In the genomic region with DNA sequence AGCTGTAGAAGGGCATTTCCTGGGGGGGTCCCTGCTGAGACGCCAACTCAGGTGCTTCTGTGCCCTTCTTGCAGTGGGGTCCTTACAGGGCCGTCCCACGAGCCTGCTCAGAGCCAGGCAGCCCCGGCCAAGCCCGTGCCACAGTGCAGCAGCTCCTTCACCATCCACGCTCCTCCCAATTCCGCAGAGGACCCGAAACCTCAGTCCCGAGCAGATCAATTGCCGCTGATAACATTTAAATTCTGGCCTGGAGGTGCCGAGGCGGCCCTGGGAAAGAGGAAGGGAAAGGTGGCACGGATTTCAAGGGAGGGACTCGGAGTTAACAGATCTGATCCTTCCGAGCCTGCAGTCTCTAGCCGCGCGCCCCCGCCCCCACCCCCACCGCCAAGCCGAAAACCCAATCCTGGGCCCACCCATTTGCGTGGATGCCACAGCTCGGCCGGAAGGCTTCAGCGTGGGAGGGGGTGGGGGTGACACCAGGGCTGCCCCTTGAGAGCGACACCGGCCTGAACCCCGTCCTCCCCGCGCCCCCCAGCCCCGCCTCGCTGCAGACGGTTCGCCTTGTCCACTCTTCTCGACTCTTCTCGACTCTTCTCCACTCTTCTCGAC, we compare ENCODE assay signal across 8 cellular contexts. TPM values are rescaled to one million over a fixed set of nuclear protein-coding genes. Genes with fewer than 3 reads are reported as not detected.
DNase-seq lines count a peak whose midpoint lies in the region; ATAC-seq and TF ChIP-seq lines count a peak whose summit lies in the region.

No MANE protein-coding gene starts in this region.

- no peaks in the 10 kb centered on the region for H3K9me3 ChIP-seq in CD4-positive, alpha-beta memory T cell (ENCODE audit: control insufficient read depth in 1 of 2, low read length in 2 of 2)
- H3K9me3 ChIP-seq in SJSA1 (replicated peaks) = no peaks in the 10 kb centered on the region
- no peaks in the 10 kb centered on the region for H3K9me3 ChIP-seq in esophagus (ENCODE audit: control insufficient read depth in 2 of 2, insufficient read depth in 1 of 2, low read depth in 1 of 2, low read length in 1 of 2)
- H3K9me3 ChIP-seq in osteoblast (ENCODE audit: low read depth, low read length) = no peaks in the 10 kb centered on the region

- peak overlapping the region; percentile 96 for H3K4me2 ChIP-seq in osteoblast (ENCODE audit: insufficient read depth, low read length)

- no peaks in the 10 kb centered on the region for H3K9me3 Mint-ChIP-seq in CD4-positive, alpha-beta memory T cell

- CTCF ChIA-PET in CD4-positive, alpha-beta memory T cell (lab: Charles Lee; ENCODE audit: partially characterized antibody) = interaction anchor here (0.9 to 3.7 kb wide), 7 partner anchors 8 to 109 kb away, joined by 3 to 30 read pairs (median 4); no protein-coding TSS in a partner anchor

- H3K79me2 ChIP-seq in osteoblast (ENCODE audit: insufficient read depth, low read length) = no peaks in the 10 kb centered on the region

- peak overlapping the region; percentile 82 for H3K27ac ChIP-seq in CD4-positive, alpha-beta memory T cell (ENCODE audit: low read depth, low read length)
- H3K27ac ChIP-seq in SJSA1 = no peak overlapping the region
- peak overlapping the region; percentile 86 to 91 for H3K27ac ChIP-seq in esophagus (ENCODE audit: low read depth in 2 of 2, low read length in 1 of 2)
- H3K27ac ChIP-seq in osteoblast (ENCODE audit: low read depth, low read length) = no peak overlapping the region

- no peaks in the 10 kb centered on the region for H3K36me3 ChIP-seq in CD4-positive, alpha-beta memory T cell (ENCODE audit: insufficient read depth, low read length)
- H3K36me3 ChIP-seq in SJSA1 = no peaks in the 10 kb centered on the region
- no peaks in the 10 kb centered on the region for H3K36me3 ChIP-seq in esophagus (ENCODE audit: control insufficient read depth in 2 of 2, insufficient read depth in 2 of 2, low read length in 1 of 2)
- H3K36me3 ChIP-seq in osteoblast (ENCODE audit: insufficient read depth, low read length) = no peaks in the 10 kb centered on the region

- peaks cover 25 to 55% (median 39%) of the 10 kb centered on the region in 4 donors for H3K4me1 Mint-ChIP-seq in CD4-positive, alpha-beta memory T cell

- POLR2A ChIA-PET in CD4-positive, alpha-beta memory T cell (lab: Charles Lee; ENCODE audit: partially characterized antibody) = interaction anchor here (0.8 to 3.0 kb wide), 10 partner anchors 9 to 217 kb away, joined by 3 to 23 read pairs (median 6); a partner anchor contains a TSS

- intact Hi-C loops in CD4-positive, alpha-beta memory T cell (cut with micrococcal nuclease) = loop anchor here (2.0 to 5.0 kb wide), 4 partner anchors 14 to 109 kb away; a partner anchor contains a TSS

- H3K4me1 ChIP-seq in CD4-positive, alpha-beta memory T cell (ENCODE audit: insufficient read depth, low read length) = peaks cover 47% of the 10 kb centered on the region
- H3K4me1 ChIP-seq in SJSA1 (replicated peaks) (peaks cover 9% of the 10 kb centered on the region), esophagus (ENCODE audit: control insufficient read depth in 2 of 2, insufficient read depth in 2 of 2, low read length in 1 of 2) (peaks cover 16 to 35% of the 10 kb centered on the region in 2 donors), osteoblast (ENCODE audit: insufficient read depth, low read length) (peaks cover 12% of the 10 kb centered on the region)

- DNase-seq in CD4-positive, alpha-beta memory T cell = peak in 4 of 5 donors; percentile 14 to 46 (median 20)
- DNase-seq in SJSA1 (ENCODE audit: low read depth in 1 of 2, low spot score in 2 of 2) = no peak
- no peak for DNase-seq in osteoblast (ENCODE audit: insufficient read length, low spot score, missing footprints)
- DNase-seq in NCI-H1105 treated with DMSO at 0.1 percent for 48 hours (lab: John Stamatoyannopoulos, UW) = no peak
- DNase-seq in SHP77 treated with DMSO at 0.1 percent for 48 hours (lab: John Stamatoyannopoulos, UW) = no peak
- DNase-seq in NCI-H2196 (lab: John Stamatoyannopoulos, UW; ENCODE audit: unreplicated experiment) = no peak

- H3K4me3 ChIP-seq in CD4-positive, alpha-beta memory T cell (ENCODE audit: low read length in 2 of 2) = peak overlapping the region; percentile 42 to 68
- H3K4me3 ChIP-seq in SJSA1 (peak overlapping the region; percentile 40), esophagus (ENCODE audit: low read depth in 1 of 2, low read length in 2 of 2) (peak overlapping the region; percentile 60 to 68), osteoblast (ENCODE audit: insufficient read depth, low read length) (peak overlapping the region; percentile 68)

- H3K27me3 Mint-ChIP-seq in CD4-positive, alpha-beta memory T cell = no peaks in the 10 kb centered on the region

- H3K36me3 Mint-ChIP-seq in CD4-positive, alpha-beta memory T cell = peaks cover 0 to 2% of the 10 kb centered on the region in 2 donors

- no peak for ATAC-seq in HG03432 (IDR thresholded peaks at IDR 0.05; ENCODE audit: unreplicated experiment)

- H2AFZ ChIP-seq in osteoblast (ENCODE audit: low read length) = peak overlapping the region; percentile 84

- TF ChIP-seq CTCF in osteoblast (IDR thresholded peaks at IDR 0.05; ENCODE audit: extremely low read depth, low read depth, low read length) = no peak

- WGBS in esophagus, 2 donors = 12 to 13% methylated on average over 34 to 37 of the region's 37 CpGs

- no peaks in the 10 kb centered on the region for H4K20me1 ChIP-seq in osteoblast (ENCODE audit: insufficient read depth, low read length)

- H3K4me3 Mint-ChIP-seq in CD4-positive, alpha-beta memory T cell = peak overlapping the region; percentile 90 to 99 (median 92)

- peak overlapping the region; percentile 89 to 95 (median 94) for H3K27ac Mint-ChIP-seq in CD4-positive, alpha-beta memory T cell

- H3K27me3 ChIP-seq in CD4-positive, alpha-beta memory T cell (ENCODE audit: insufficient read depth, low read length) = no peaks in the 10 kb centered on the region
- no peaks in the 10 kb centered on the region for H3K27me3 ChIP-seq in SJSA1 (replicated peaks)
- H3K27me3 ChIP-seq in esophagus (ENCODE audit: control insufficient read depth in 1 of 2, insufficient read depth in 2 of 2, low read length in 2 of 2) = no peaks in the 10 kb centered on the region
- peaks cover 14% of the 10 kb centered on the region for H3K27me3 ChIP-seq in osteoblast (ENCODE audit: insufficient read depth, low read length)

RNA-seq across cellular contexts. Expression of a gene that starts 32.3 kb away (rescaled TPM):
- total RNA-seq in CD4-positive, alpha-beta memory T cell = 1 to 10 TPM; 6.8 to 8.3 TPM
- polyA plus RNA-seq in CD4-positive, alpha-beta memory T cell = 1 to 10 TPM; 6.5 to 6.6 TPM
- total RNA-seq in SJSA1 (2014; rRNA removed; shearing (Covaris generic)) = 1.7 and 2.4 TPM in 2 replicates
- 1 to 10 TPM; 2.5 to 5.5 TPM for polyA plus RNA-seq in esophagus
- total RNA-seq in osteoblast = 56.3 and 57.5 TPM in 2 replicates

Comparison
In these comparisons a context has a peak if more than half of its experiments do, and no peak if none do; other contexts are left out.
1. DNase-seq: peak in CD4-positive, alpha-beta memory T cell (4 of 5); none in SJSA1 (0 of 2), osteoblast (single experiment), NCI-H1105 treated with DMSO at 0.1 percent for 48 hours (single experiment), SHP77 treated with DMSO at 0.1 percent for 48 hours (single experiment) and NCI-H2196 (single experiment).
2. H3K27ac ChIP-seq: peak in CD4-positive, alpha-beta memory T cell (single experiment) and esophagus (2 of 2); none in SJSA1 (single experiment) and osteoblast (single experiment).
3. Peak in every context shown above with its lines, with median percentiles within 50 percentile points of each other: H3K4me3 ChIP-seq.